Comparison of ENCODE assay signal across 1 cellular context in genomic region chr9:371349-371748, GRCh38.
A peak's percentile ranks its signal among the peaks of the same experiment; 100 is the strongest.
TF ChIP-seq lines count a peak whose summit lies in the region.

No MANE protein-coding gene starts in this region.

TF ChIP-seq in K562, 482 proteins besides CTCF, POLR2A, EP300 and RAD21 (continued from another document and continues in another):
- TF ChIP-seq ZBTB40 (IDR thresholded peaks at IDR 0.05), result no peak
- no peak for TF ChIP-seq ZBTB40 (CRISPR knock-in tag; IDR thresholded peaks at IDR 0.05)
- TF ChIP-seq JUND (IDR thresholded peaks at IDR 0.05; ENCODE audit: borderline replicate concordance, low read depth, low read length), result peak; percentile 33; the same call in 1 of the 2 replicates
- peak; percentile 32; the same call in 1 of the 3 replicates for TF ChIP-seq JUND (tag; IDR thresholded peaks at IDR 0.05; ENCODE audit: borderline replicate concordance, low read depth, low read length)
- TF ChIP-seq NFIX (CRISPR knock-in tag; IDR thresholded peaks at IDR 0.05; ENCODE audit: low read depth), result no peak
- TF ChIP-seq TCFL5 (CRISPR knock-in tag; conservative IDR thresholded peaks at IDR 0.05), result no peak
- TF ChIP-seq ZNF124 (CRISPR knock-in tag; IDR thresholded peaks at IDR 0.05), result no peak
- TF ChIP-seq MTA2 (IDR thresholded peaks at IDR 0.05; ENCODE audit: low read depth), result no peak
- TF ChIP-seq THRB (CRISPR knock-in tag; conservative IDR thresholded peaks at IDR 0.05), result no peak
- no peak for TF ChIP-seq ZNF444 (CRISPR knock-in tag; IDR thresholded peaks at IDR 0.05)
- no peak for TF ChIP-seq TRIM28 (IDR thresholded peaks at IDR 0.05)
- peak; percentile 55; the same call in 1 of the 2 replicates for TF ChIP-seq MYNN (IDR thresholded peaks at IDR 0.05)
- no peak for TF ChIP-seq MYNN (CRISPR knock-in tag; IDR thresholded peaks at IDR 0.05)
- no peak for TF ChIP-seq ZNF134 (CRISPR knock-in tag; conservative IDR thresholded peaks at IDR 0.05)
- TF ChIP-seq PKNOX1 (IDR thresholded peaks at IDR 0.05), result peak; percentile 60
- no peak for TF ChIP-seq NONO (IDR thresholded peaks at IDR 0.05; ENCODE audit: low read depth in 2 of 2, low read length in 1 of 2)
- no peak for TF ChIP-seq ZNF263 (CRISPR knock-in tag; IDR thresholded peaks at IDR 0.05; ENCODE audit: borderline replicate concordance)
- no peak for TF ChIP-seq BRF1 (IDR thresholded peaks at IDR 0.05; ENCODE audit: borderline replicate concordance, extremely low read depth, insufficient read length)
- TF ChIP-seq DNMT1 (IDR thresholded peaks at IDR 0.05), result no peak
- no peak for TF ChIP-seq HNRNPLL (IDR thresholded peaks at IDR 0.05; ENCODE audit: low read depth, low read length, poor library complexity, severe bottlenecking)
- no peak for TF ChIP-seq NR1H2 (CRISPR knock-in tag; IDR thresholded peaks at IDR 0.05)
- no peak for TF ChIP-seq SP2 (IDR thresholded peaks at IDR 0.05; ENCODE audit: extremely low read depth, low read depth, low read length, poor library complexity, severe bottlenecking)
- no peak for TF ChIP-seq NCOA1 (IDR thresholded peaks at IDR 0.05; ENCODE audit: low read depth)
- TF ChIP-seq MTA3 (IDR thresholded peaks at IDR 0.05; ENCODE audit: borderline replicate concordance), result no peak
- TF ChIP-seq ZBTB33 (CRISPR knock-in tag; IDR thresholded peaks at IDR 0.05), result no peak
- no peak for TF ChIP-seq NR2F6 (CRISPR knock-in tag; IDR thresholded peaks at IDR 0.05)
- 0 out of 2 replicates have a peak, but pooled peaks have one; percentile 12 for TF ChIP-seq MAFG (tag; conservative IDR thresholded peaks at IDR 0.05)
- no peak for TF ChIP-seq CREM (IDR thresholded peaks at IDR 0.05; ENCODE audit: low read depth)
- TF ChIP-seq ZKSCAN1 (IDR thresholded peaks at IDR 0.05; ENCODE audit: low read depth, low read length), result no peak
- TF ChIP-seq UBTF (IDR thresholded peaks at IDR 0.05; ENCODE audit: borderline replicate concordance in 1 of 2, low read depth in 2 of 2, low read length in 2 of 2), result no peak
- 0 out of 2 replicates have a peak, but pooled peaks have one; percentile 5 for TF ChIP-seq C11orf30 (IDR thresholded peaks at IDR 0.05; ENCODE audit: low read depth)
- TF ChIP-seq PHTF2 (CRISPR knock-in tag; IDR thresholded peaks at IDR 0.05), result no peak
- no peak for TF ChIP-seq RNF2 (IDR thresholded peaks at IDR 0.05)
- TF ChIP-seq ZNF23 (CRISPR knock-in tag; IDR thresholded peaks at IDR 0.05), result no peak
- TF ChIP-seq KLF10 (CRISPR knock-in tag; IDR thresholded peaks at IDR 0.05), result no peak
- TF ChIP-seq ZBTB34 (CRISPR knock-in tag; IDR thresholded peaks at IDR 0.05), result no peak
- no peak for TF ChIP-seq ELF4 (CRISPR knock-in tag; IDR thresholded peaks at IDR 0.05)
- TF ChIP-seq TAF15 (IDR thresholded peaks at IDR 0.05; ENCODE audit: low read depth, low read length), result no peak
- no peak for TF ChIP-seq RBM39 (optimal IDR thresholded peaks at IDR 0.05; ENCODE audit: low read depth, low read length)
- TF ChIP-seq SPI1 (IDR thresholded peaks at IDR 0.05; ENCODE audit: borderline replicate concordance, low read depth, low read length), result no peak
- no peak for TF ChIP-seq ZNF561 (CRISPR knock-in tag; conservative IDR thresholded peaks at IDR 0.05)
- no peak for TF ChIP-seq MCM2 (IDR thresholded peaks at IDR 0.05; ENCODE audit: low read depth)
- TF ChIP-seq EZH2 (IDR thresholded peaks at IDR 0.05; ENCODE audit: borderline replicate concordance, low read depth, low read length), result no peak
- TF ChIP-seq CHAMP1 (IDR thresholded peaks at IDR 0.05), result no peak
- TF ChIP-seq STAT5A (IDR thresholded peaks at IDR 0.05; ENCODE audit: borderline replicate concordance, low read length), result no peak
- no peak for TF ChIP-seq ZNF778 (CRISPR knock-in tag; IDR thresholded peaks at IDR 0.05)
- TF ChIP-seq USF1 (CRISPR knock-in tag; IDR thresholded peaks at IDR 0.05), result no peak
- no peak for TF ChIP-seq SMAD4 (CRISPR knock-in tag; conservative IDR thresholded peaks at IDR 0.05)
